8 cellular contexts compared by ENCODE assay signal in genomic region chr7:88306590-88307048, GRCh38. TPM values are rescaled to one million over a fixed set of nuclear protein-coding genes. Genes with fewer than 3 reads are reported as not detected.
DNase-seq lines count a peak whose midpoint lies in the region; ATAC-seq and TF ChIP-seq lines count a peak whose summit lies in the region.

STEAP4 (minus strand) TSS chr7:88306894; CDS start chr7:88284269, 22,625 bp downstream.

- TF ChIP-seq EP300 in stomach (IDR thresholded peaks at IDR 0.05), result no peak

- H3K9me3 ChIP-seq in MG63 (no peaks in the 10 kb centered on the region), liver (ENCODE audit: control insufficient read depth in 4 of 4, low read length in 3 of 4) (no peaks in the 10 kb centered on the region), stomach (no peaks in the 10 kb centered on the region), BE2C (no peaks in the 10 kb centered on the region)

- no peak within 1 kb of the TSS for H3K4me3 ChIP-seq in AG10803 (ENCODE audit: low read length)
- H3K4me3 ChIP-seq in MG63, result peak within 1 kb of the TSS; percentile 16; the same call in 1 of the 2 replicates
- H3K4me3 ChIP-seq in liver (ENCODE audit: low read depth in 1 of 3, low read length in 3 of 3), result peak within 1 kb of the TSS in 2 of 3 donors; percentile 15 to 28
- H3K4me3 ChIP-seq in stomach, result peak within 1 kb of the TSS; percentile 38 to 48 (median 44)
- no peak within 1 kb of the TSS for H3K4me3 ChIP-seq in BE2C (ENCODE audit: low read depth, low read length)

- no peak for TF ChIP-seq POLR2A in stomach (IDR thresholded peaks at IDR 0.05)

- TF ChIP-seq CTCF in AG10803 (conservative IDR thresholded peaks at IDR 0.05; ENCODE audit: low read length), result no peak
- TF ChIP-seq CTCF in liver (IDR thresholded peaks at IDR 0.05; ENCODE audit: low read depth, low read length, missing input control), result no peak
- TF ChIP-seq CTCF in stomach (IDR thresholded peaks at IDR 0.05), result no peak
- no peak for TF ChIP-seq CTCF in BE2C (IDR thresholded peaks at IDR 0.05; ENCODE audit: low read depth, low read length)
- no peak for TF ChIP-seq CTCF in GM13976 (IDR thresholded peaks at IDR 0.05; ENCODE audit: borderline replicate concordance, control extremely low read depth, extremely low read depth, insufficient read depth, missing control alignments)

- no peaks in the 10 kb centered on the region for H3K36me3 ChIP-seq in MG63
- H3K36me3 ChIP-seq in liver (ENCODE audit: control insufficient read depth in 4 of 4, insufficient read depth in 3 of 4, low read depth in 1 of 4, low read length in 3 of 4), result no peaks in the 10 kb centered on the region
- no peaks in the 10 kb centered on the region for H3K36me3 ChIP-seq in stomach
- H3K36me3 ChIP-seq in BE2C, result no peaks in the 10 kb centered on the region

- ATAC-seq in HG02588 (IDR thresholded peaks at IDR 0.05; ENCODE audit: unreplicated experiment), result no peak

- H3K4me1 ChIP-seq in liver (ENCODE audit: control insufficient read depth in 4 of 4, insufficient read depth in 4 of 4, low read length in 3 of 4) (peaks cover 0 to 18% (median 7%) of the 10 kb centered on the region in 4 donors), stomach (peaks cover 0 to 30% (median 12%) of the 10 kb centered on the region in 4 donors), BE2C (no peaks in the 10 kb centered on the region)

- DNase-seq in AG10803 (ENCODE audit: low read depth), result peak; percentile 46
- DNase-seq in MG63, result peak; percentile 59
- DNase-seq in dermis blood vessel endothelial cell, result peak; percentile 2
- DNase-seq in stomach, result peak; percentile 81
- DNase-seq in BE2C, result no peak
- no peak for DNase-seq in GM13976 (ENCODE audit: low spot score)

- no peaks in the 10 kb centered on the region for H3K27me3 ChIP-seq in MG63
- peaks cover 0 to 4% (median 0%) of the 10 kb centered on the region in 4 donors for H3K27me3 ChIP-seq in liver (ENCODE audit: control insufficient read depth in 4 of 4, insufficient read depth in 4 of 4, low read length in 3 of 4)
- no peaks in the 10 kb centered on the region for H3K27me3 ChIP-seq in stomach
- H3K27me3 ChIP-seq in BE2C, result no peaks in the 10 kb centered on the region

- TF ChIP-seq RAD21 in liver (IDR thresholded peaks at IDR 0.05), result no peak

- H3K9ac ChIP-seq in liver (ENCODE audit: low read depth in 1 of 2, low read length in 2 of 2), result no peak within 1 kb of the TSS

- H3K27ac ChIP-seq in liver (ENCODE audit: low read depth in 1 of 2, low read length in 2 of 2), result peak within 1 kb of the TSS; percentile 40 to 63
- H3K27ac ChIP-seq in stomach, result peak within 1 kb of the TSS in 4 of 5 donors; percentile 50 to 77 (median 66)

- intact Hi-C loops in stomach (cut with DNase I; ENCODE audit: low total_unique reads), result no loop called here

- WGBS in liver, result 7% methylated on average over 30 of the region's 30 CpGs
- 2 to 20% (median 3%) methylated on average over 29 to 30 of the region's 30 CpGs for WGBS in stomach, 5 donors

- in situ Hi-C loops in GM13976 (cut with MboI; ENCODE audit: low sequenced_read_pairs, unreplicated experiment), result no loop called here

TF ChIP-seq in liver, 16 proteins besides CTCF, POLR2A, EP300 and RAD21:
- TF ChIP-seq MAX (IDR thresholded peaks at IDR 0.05) (peak; percentile 56), RXRA (IDR thresholded peaks at IDR 0.05) (peak in 1 of 2 donors; percentile 18), FOXA2 (IDR thresholded peaks at IDR 0.05) (no peak)

RNA-seq across cellular contexts. Expression of gene STEAP4, which starts in this region (rescaled TPM):
- not detected in 2 replicates for total RNA-seq in MG63 (2014; rRNA removed; shearing (Covaris generic); ENCODE audit: low replicate concordance)
- total RNA-seq in dermis blood vessel endothelial cell, result not detected in 2 replicates
- 10 to 100 TPM in 1 of 2 donors, 1 to 10 TPM in 1; 3.7 to 43.8 TPM for total RNA-seq in liver
- polyA plus RNA-seq in liver, result 10 to 100 TPM in 1 of 2 donors, 1 to 10 TPM in 1; 8.7 to 16.9 TPM
- total RNA-seq in stomach, result 10 to 100 TPM in 2 of 5 donors, 1 to 10 TPM in 3; 1.8 to 14.5 (median 3.1) TPM
- 1 to 10 TPM; 1.5 to 2.4 (median 2.3) TPM for polyA plus RNA-seq in stomach
- polyA plus RNA-seq in BE2C (2012; ENCODE audit: insufficient read depth, insufficient read length, low read depth), result 0.06 TPM

Comparison
In these comparisons a context has a peak if more than half of its experiments do, and no peak if none do; other contexts are left out.
1. Peak in DNase-seq and H3K4me3 ChIP-seq in MG63; RNA of the gene not detected or under 1 TPM.
2. Peak in DNase-seq in dermis blood vessel endothelial cell; RNA of the gene not detected or under 1 TPM.
3. DNase-seq: peak in AG10803 (single experiment) and stomach (single experiment); none in BE2C (single experiment) and GM13976 (single experiment).
4. H3K4me3 ChIP-seq: peak in liver (2 of 3) and stomach (4 of 4); none in AG10803 (single experiment) and BE2C (single experiment).